ENCODE assay signal across 7 cellular contexts in the genomic region with DNA sequence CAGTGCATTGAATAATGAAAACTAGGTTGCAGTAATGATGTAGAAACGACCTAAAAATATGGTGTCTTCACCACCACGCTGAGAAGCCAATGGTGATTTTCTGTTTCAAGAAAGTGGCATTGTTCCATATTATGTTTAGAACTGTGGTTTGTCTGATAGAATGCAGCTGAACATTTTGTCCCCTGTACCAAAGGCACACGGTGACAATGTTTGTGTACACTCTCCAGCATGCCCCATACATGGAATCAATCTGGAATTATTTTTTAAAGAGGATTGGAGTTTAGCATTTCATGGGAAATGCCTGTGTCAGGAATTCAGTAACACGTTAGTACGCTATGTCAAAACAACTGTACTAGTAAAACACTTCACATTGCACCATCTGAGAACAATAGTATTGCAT.
"Had no signal": no experiment of that assay in that cellular context is flagged by ENCODE, and none has a peak within 500 bp of the region (broad histone marks: within the 10 kb centered on the region; RNA-seq: fewer than 3 reads in every experiment).

No MANE protein-coding gene starts in this region.

- H2AFZ ChIP-seq: GM23248 had no signal

- H3K9ac ChIP-seq: GM23248 had no signal

- H3K36me3 ChIP-seq: HAP-1 had no signal

- H3K9me3 ChIP-seq: HAP-1 had no signal

- FAIRE-seq: HepG2 had no signal

- DNase-seq: GM23248, GOT3, H7 had no signal

- H3K4me1 ChIP-seq: HAP-1 had no signal

- ATAC-seq: HCT116, HepG2 had no signal

- H3K27ac ChIP-seq: GM23248, HL-60 had no signal

- H3K4me3 ChIP-seq: GM23248, HAP-1 had no signal
